18 cellular contexts compared by ENCODE assay signal in genomic region chr2:57434952-57435351, GRCh38.
DNase-seq lines count a peak whose midpoint lies in the region; TF ChIP-seq lines count a peak whose summit lies in the region.
"Had no signal": no experiment of that assay in that cellular context is flagged by ENCODE, and none has a peak within 500 bp of the region (broad histone marks: within the 10 kb centered on the region; RNA-seq: fewer than 3 reads in every experiment).

No MANE protein-coding gene starts in this region.

- H3K27me3 ChIP-seq in mammary epithelial cell (ENCODE audit: insufficient read depth, low read length) = peaks cover 3% of the 10 kb centered on the region
- H3K27me3 ChIP-seq: BLaER1 treated with 17β-estradiol and CSF1 and Interleukin-3, amounts not matched to agents 10 nM and 100 nM had no signal

- H3K36me3 Mint-ChIP-seq in MCF 10A (ENCODE audit: insufficient read depth, unreplicated experiment) (no peaks in the 10 kb centered on the region), glutamatergic neuron (ENCODE audit: unreplicated experiment) (no peaks in the 10 kb centered on the region)

- DNase-seq in MCF 10A (ENCODE audit: unreplicated experiment) (no peak), mammary epithelial cell (no peak), OCI-M1 (lab: John Stamatoyannopoulos, UW) (peak; percentile 19), glutamatergic neuron (no peak), dermis blood vessel endothelial cell (no peak), activated gamma-delta T cell (lab: John Stamatoyannopoulos, UW) (no peak), NOMO-1 (lab: John Stamatoyannopoulos, UW; ENCODE audit: unreplicated experiment in 2 of 2) (no peak)
- DNase-seq in stimulated activated CD4-positive, alpha-beta T cell treated with anti-CD3 and anti-CD28 coated beads, Interleukin-15, amount 100 ng/mL, for 24 hours = no peak
- DNase-seq: H7, NCI-H1436, NCI-H2029, NCI-H2171 treated with DMSO at 0.1 percent for 48 hours, NCI-H446 treated with DMSO at 0.1 percent for 48 hours, NCI-H748 treated with DMSO at 0.1 percent for 48 hours, Right ventricle myocardium superior had no signal

- H3K36me3 ChIP-seq in mammary epithelial cell (ENCODE audit: insufficient read depth, low read length) = no peaks in the 10 kb centered on the region
- H3K36me3 ChIP-seq: BLaER1 treated with 17β-estradiol and CSF1 and Interleukin-3, amounts not matched to agents 10 nM and 100 nM had no signal

- dilution Hi-C loops in mammary epithelial cell (cut with HindIII; ENCODE audit: low sequenced_read_pairs) = no loop called here

- in situ Hi-C loops in mammary epithelial cell (cut with MboI; ENCODE audit: low sequenced_read_pairs in 2 of 2) = no loop called here

- H3K9me3 ChIP-seq in mammary epithelial cell (replicated peaks; ENCODE audit: insufficient read depth, low read length) = no peaks in the 10 kb centered on the region
- H3K9me3 ChIP-seq: BLaER1 treated with 17β-estradiol and CSF1 and Interleukin-3, amounts not matched to agents 10 nM and 100 nM had no signal

- H3K79me2 ChIP-seq in mammary epithelial cell (ENCODE audit: insufficient read depth, low read length) = no peaks in the 10 kb centered on the region

- H3K4me1 Mint-ChIP-seq in MCF 10A (ENCODE audit: insufficient read depth, unreplicated experiment) = no peaks in the 10 kb centered on the region
- H3K4me1 Mint-ChIP-seq in glutamatergic neuron (ENCODE audit: low read depth, unreplicated experiment) = peaks cover 35% of the 10 kb centered on the region

- H2AFZ ChIP-seq in mammary epithelial cell (ENCODE audit: low read depth, low read length) = no peak overlapping the region

- H3K27ac Mint-ChIP-seq in MCF 10A (ENCODE audit: low read depth, unreplicated experiment) (peak overlapping the region; percentile 29), glutamatergic neuron (ENCODE audit: unreplicated experiment) (peak overlapping the region; percentile 92)

- H3K27me3 Mint-ChIP-seq in MCF 10A (ENCODE audit: insufficient read depth, unreplicated experiment) (no peaks in the 10 kb centered on the region), glutamatergic neuron (ENCODE audit: unreplicated experiment) (peaks cover 5% of the 10 kb centered on the region)

- no TSS peak for BruUV-seq in MCF 10A (replicated peaks; lab: Mats Ljungman, UMichigan)
- no TSS peak for BruUV-seq in mammary epithelial cell (replicated peaks; lab: Mats Ljungman, UMichigan)

- intact Hi-C loops in MCF 10A (cut with micrococcal nuclease) = no loop called here
- intact Hi-C loops in mammary epithelial cell (cut with micrococcal nuclease) = no loop called here

- no peaks in the 10 kb centered on the region for H3K9me3 Mint-ChIP-seq in MCF 10A (ENCODE audit: unreplicated experiment)
- H3K9me3 Mint-ChIP-seq in glutamatergic neuron (ENCODE audit: unreplicated experiment) = peaks cover 5% of the 10 kb centered on the region

- no peaks in the 10 kb centered on the region for H3K4me1 ChIP-seq in mammary epithelial cell (ENCODE audit: insufficient read depth, low read length)

- CTCF ChIA-PET in MCF 10A (lab: Yijun Ruan, JAX) = no interaction called here
- CTCF ChIA-PET in mammary epithelial cell (lab: Charles Lee; ENCODE audit: low non-redundant PET) = no interaction called here

- H3K9ac ChIP-seq in mammary epithelial cell (ENCODE audit: insufficient read depth, low read length) = no peak overlapping the region
- H3K9ac ChIP-seq: BLaER1 treated with 17β-estradiol and CSF1 and Interleukin-3, amounts not matched to agents 10 nM and 100 nM had no signal

- no peak overlapping the region for H3K4me2 ChIP-seq in mammary epithelial cell (ENCODE audit: insufficient read depth, low read depth, low read length)

- no peak overlapping the region for H3K4me3 ChIP-seq in mammary epithelial cell (replicated peaks in 1 of 3; ENCODE audit: insufficient read depth in 1 of 3, low read depth in 2 of 3, low read length in 3 of 3)
- H3K4me3 ChIP-seq: BLaER1 treated with 17β-estradiol and CSF1 and Interleukin-3, amounts not matched to agents 10 nM and 100 nM; K562 had no signal

- WGBS in mammary epithelial cell (ENCODE audit: low coverage, missing lambda C conversion rate) = 60% methylated on average over 1 of the region's 1 CpG

- no peak overlapping the region for H3K27ac ChIP-seq in mammary epithelial cell (ENCODE audit: insufficient read depth, low read depth, low read length)
- H3K27ac ChIP-seq: HL-60 had no signal

- H4K20me1 ChIP-seq in mammary epithelial cell (ENCODE audit: insufficient read depth, low read length) = no peaks in the 10 kb centered on the region
- H4K20me1 ChIP-seq: BLaER1 treated with 17β-estradiol and CSF1 and Interleukin-3, amounts not matched to agents 10 nM and 100 nM had no signal

- no peak overlapping the region for H3K4me3 Mint-ChIP-seq in MCF 10A (ENCODE audit: unreplicated experiment)
- H3K4me3 Mint-ChIP-seq in glutamatergic neuron (ENCODE audit: unreplicated experiment) = no peak overlapping the region

- TF ChIP-seq CTCF in MCF 10A (IDR thresholded peaks at IDR 0.05; ENCODE audit: unreplicated experiment) (no peak), mammary epithelial cell (conservative IDR thresholded peaks at IDR 0.05 in 1 of 2, IDR thresholded peaks at IDR 0.05 in 1 of 2; ENCODE audit: extremely low read depth in 1 of 2, insufficient read depth in 1 of 2, low read depth in 1 of 2, low read length in 2 of 2) (no peak), glutamatergic neuron (IDR thresholded peaks at IDR 0.05; ENCODE audit: partially characterized antibody, unreplicated experiment) (no peak)

- POLR2A ChIA-PET in MCF 10A (lab: Yijun Ruan, JAX) = no interaction called here
